18 cellular contexts compared by ENCODE assay signal in the genomic region with DNA sequence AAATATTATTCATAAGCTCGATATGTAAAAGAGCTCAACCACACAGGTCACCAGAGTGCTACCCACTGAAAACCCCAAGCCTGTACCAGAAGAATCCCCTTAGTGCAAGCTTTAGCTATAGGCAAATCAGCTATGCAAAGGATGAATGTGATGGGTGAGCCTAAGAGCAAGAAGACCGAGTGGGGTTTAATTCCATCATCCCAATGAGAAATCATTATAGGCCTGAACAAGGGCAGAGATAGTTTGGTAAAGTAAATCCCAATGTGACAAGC. TPM values are rescaled to one million over a fixed set of nuclear protein-coding genes. Genes with fewer than 3 reads are reported as not detected.
DNase-seq lines count a peak whose midpoint lies in the region; ATAC-seq and TF ChIP-seq lines count a peak whose summit lies in the region.
"Had no signal": no experiment of that assay in that cellular context is flagged by ENCODE, and none has a peak within 500 bp of the region (broad histone marks: within the 10 kb centered on the region; RNA-seq: fewer than 3 reads in every experiment).

No MANE protein-coding gene starts in this region.

- intact Hi-C loops in activated CD8-positive, alpha-beta T cell treated with anti-CD3 and anti-CD28 coated beads for 36 hours (cut with micrococcal nuclease), result no loop called here

- no peak overlapping the region for H3K4me3 Mint-ChIP-seq in activated CD8-positive, alpha-beta T cell treated with anti-CD3 and anti-CD28 coated beads for 36 hours
- H3K4me3 Mint-ChIP-seq: naive thymus-derived CD4-positive, alpha-beta T cell had no signal

- H3K36me3 Mint-ChIP-seq in activated CD8-positive, alpha-beta T cell treated with anti-CD3 and anti-CD28 coated beads for 36 hours (ENCODE audit: low read depth), result no peaks in the 10 kb centered on the region

- no peaks in the 10 kb centered on the region for H3K4me1 Mint-ChIP-seq in activated CD8-positive, alpha-beta T cell treated with anti-CD3 and anti-CD28 coated beads for 36 hours (ENCODE audit: low read depth)

- no peak for DNase-seq in stimulated activated naive CD8-positive, alpha-beta T cell treated with anti-CD3 and anti-CD28 coated beads, Interleukin-15, Interleukin-2, amounts not matched to agents 100 U/mL and 50 U/mL, for 24 hours
- DNase-seq in Ammon's horn (ENCODE audit: low spot score), result no peak
- DNase-seq in activated CD8-positive, alpha-beta T cell treated with anti-CD3 and anti-CD28 coated beads for 36 hours, result no peak
- DNase-seq: activated CD4-positive, CD25-positive, alpha-beta regulatory T cell; activated CD8-positive, alpha-beta memory T cell treated with anti-CD3 and anti-CD28 coated beads for 24 hours; dermis blood vessel endothelial cell; foreskin fibroblast; hypothalamus; kidney; mammary epithelial cell; naive thymus-derived CD4-positive, alpha-beta T cell; NCI-H1105 treated with DMSO at 0.1 percent for 48 hours; stimulated activated CD4-positive, alpha-beta T cell treated with anti-CD3 and anti-CD28 coated beads, Interleukin-2, amount 100 ng/mL, for 24 hours had no signal

- ATAC-seq in GM18907 (IDR thresholded peaks at IDR 0.05; ENCODE audit: unreplicated experiment) (peak; percentile 75), GM21717 (IDR thresholded peaks at IDR 0.05; ENCODE audit: unreplicated experiment) (peak; percentile 47), HG03097 (IDR thresholded peaks at IDR 0.05; ENCODE audit: low FRiP score, unreplicated experiment) (peak; percentile 42), HG02642 (IDR thresholded peaks at IDR 0.05; ENCODE audit: poor library complexity, unreplicated experiment) (no peak)
- ATAC-seq in stimulated activated naive CD8-positive, alpha-beta T cell treated with anti-CD3 and anti-CD28 coated beads, Interleukin-15, Interleukin-2, amounts not matched to agents 100 U/mL and 50 U/mL, for 24 hours, result peak; percentile 32
- no peak for ATAC-seq in activated CD8-positive, alpha-beta T cell treated with anti-CD3 and anti-CD28 coated beads for 36 hours
- ATAC-seq: naive thymus-derived CD4-positive, alpha-beta T cell; Panc1 had no signal

- POLR2A ChIA-PET in activated CD8-positive, alpha-beta T cell treated with anti-CD3 and anti-CD28 coated beads for 36 hours (lab: Charles Lee), result no interaction called here

- CTCF ChIA-PET in activated CD8-positive, alpha-beta T cell treated with anti-CD3 and anti-CD28 coated beads for 36 hours (lab: Charles Lee), result no interaction called here

- H3K9me3 Mint-ChIP-seq in activated CD8-positive, alpha-beta T cell treated with anti-CD3 and anti-CD28 coated beads for 36 hours, result no peaks in the 10 kb centered on the region

- no peak overlapping the region for H3K27ac Mint-ChIP-seq in activated CD8-positive, alpha-beta T cell treated with anti-CD3 and anti-CD28 coated beads for 36 hours
- H3K27ac Mint-ChIP-seq: naive thymus-derived CD4-positive, alpha-beta T cell had no signal

- no peak for TF ChIP-seq CTCF in activated CD8-positive, alpha-beta T cell treated with anti-CD3 and anti-CD28 coated beads for 36 hours (IDR thresholded peaks at IDR 0.05)

- H3K27me3 Mint-ChIP-seq in activated CD8-positive, alpha-beta T cell treated with anti-CD3 and anti-CD28 coated beads for 36 hours, result no peaks in the 10 kb centered on the region
- H3K27me3 Mint-ChIP-seq: naive thymus-derived CD4-positive, alpha-beta T cell had no signal

RNA-seq across cellular contexts. Expression of gene ELOVL7, which starts 21.8 kb away (rescaled TPM):
- under 1 TPM in 1 of 2 experiments, not detected in 1; 0.18 TPM for total RNA-seq in activated CD8-positive, alpha-beta T cell treated with anti-CD3 and anti-CD28 coated beads for 36 hours

Comparison
In these comparisons a context has a peak if more than half of its experiments do, and no peak if none do; other contexts are left out.
1. ATAC-seq: peak in GM18907 (single experiment), GM21717 (single experiment), HG03097 (single experiment) and stimulated activated naive CD8-positive, alpha-beta T cell treated with anti-CD3 and anti-CD28 coated beads, Interleukin-15, Interleukin-2, amounts not matched to agents 100 U/mL and 50 U/mL, for 24 hours (single experiment); none in activated CD8-positive, alpha-beta T cell treated with anti-CD3 and anti-CD28 coated beads for 36 hours (single experiment) and HG02642 (single experiment).